ENCODE assay signal across 19 cellular contexts in the genomic region with DNA sequence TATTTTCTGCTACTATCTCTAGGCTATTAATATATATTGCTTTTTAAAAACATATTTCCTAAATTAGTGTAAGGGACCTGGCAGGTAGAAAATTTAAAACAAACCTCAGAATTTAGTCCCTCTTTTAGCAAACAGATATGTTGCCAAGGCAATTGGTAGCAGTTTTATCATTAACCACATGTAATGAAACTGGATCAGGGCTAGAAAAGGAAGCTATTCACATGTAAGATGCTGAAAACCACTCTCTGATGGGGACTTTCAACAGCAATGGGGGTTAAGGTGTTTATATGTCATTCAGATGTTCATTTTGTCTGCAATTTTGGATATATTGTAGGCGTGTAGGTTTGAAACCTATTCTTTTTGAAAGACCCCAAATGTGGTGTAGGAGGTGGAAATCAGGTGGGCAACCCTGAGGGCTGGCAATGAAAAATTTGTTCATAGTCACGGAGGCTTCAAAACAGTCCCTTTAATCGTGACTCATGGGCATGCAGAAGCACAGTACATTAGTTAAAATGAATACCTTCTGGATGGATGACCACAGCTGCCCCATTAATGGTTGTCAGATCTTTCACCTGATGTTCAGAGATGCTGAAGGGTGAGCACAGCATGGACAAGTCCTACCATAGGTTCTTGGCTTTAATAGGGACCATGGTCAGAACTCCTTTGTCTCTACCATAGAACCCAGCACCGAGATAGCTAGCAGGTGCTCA. TPM values are rescaled to one million over a fixed set of nuclear protein-coding genes. Genes with fewer than 3 reads are reported as not detected.
DNase-seq lines count a peak whose midpoint lies in the region; ATAC-seq, FAIRE-seq and TF ChIP-seq lines count a peak whose summit lies in the region.
"Had no signal": no experiment of that assay in that cellular context is flagged by ENCODE, and none has a peak within 500 bp of the region (broad histone marks: within the 10 kb centered on the region; RNA-seq: fewer than 3 reads in every experiment).

No MANE protein-coding gene starts in this region.

- no peak overlapping the region for H3K9ac ChIP-seq in PC-3 (ENCODE audit: low read length)
- H3K9ac ChIP-seq: SK-N-SH had no signal

- CTCF ChIA-PET in PC-3 (lab: Charles Lee): no interaction called here

- no peaks in the 10 kb centered on the region for H3F3A ChIP-seq in PC-3 (ENCODE audit: low read length, unreplicated experiment)

- H3K79me2 ChIP-seq in PC-3 (ENCODE audit: low read length): no peaks in the 10 kb centered on the region

- H3K27me3 ChIP-seq in PC-3 (ENCODE audit: low read length): no peaks in the 10 kb centered on the region

- POLR2A ChIA-PET in PC-3 (lab: Charles Lee; ENCODE audit: unreplicated experiment): no interaction called here

- H3K4me1 ChIP-seq in PC-3 (ENCODE audit: insufficient read depth, low read length): peaks cover 30% of the 10 kb centered on the region
- H3K4me1 ChIP-seq: gastroesophageal sphincter had no signal

- intact Hi-C loops in PC-3 (cut with micrococcal nuclease) (no loop called here), left ventricle myocardium superior (cut with micrococcal nuclease) (no loop called here)

- H3K36me3 ChIP-seq in PC-3 (ENCODE audit: low read depth, low read length): no peaks in the 10 kb centered on the region
- H3K36me3 ChIP-seq: gastroesophageal sphincter, left ventricle myocardium inferior had no signal

- H2AFZ ChIP-seq in PC-3 (ENCODE audit: low read length): no peak overlapping the region

- no peaks in the 10 kb centered on the region for H3K9me2 ChIP-seq in PC-3 (replicated peaks; ENCODE audit: low read length)
- H3K9me2 ChIP-seq: SK-N-SH had no signal

- no peak for TF ChIP-seq CTCF in PC-3 (conservative IDR thresholded peaks at IDR 0.05; ENCODE audit: low read depth, low read length)

- ATAC-seq in GM18498 (IDR thresholded peaks at IDR 0.05; ENCODE audit: unreplicated experiment) (peak; percentile 40), GM21529 (IDR thresholded peaks at IDR 0.05; ENCODE audit: unreplicated experiment) (peak; percentile 32), PC-3 (no peak), left ventricle myocardium superior (no peak)
- ATAC-seq: gastroesophageal sphincter had no signal

- no peak overlapping the region for H3K27ac ChIP-seq in PC-3 (ENCODE audit: low read length)
- H3K27ac ChIP-seq: gastroesophageal sphincter, left ventricle myocardium inferior had no signal

- H3K9me3 ChIP-seq in PC-3 (ENCODE audit: low read length): no peaks in the 10 kb centered on the region
- H3K9me3 ChIP-seq: gastroesophageal sphincter, left ventricle myocardium inferior, SK-N-SH had no signal

- peak; percentile 98 for FAIRE-seq in islet of Langerhans (lab: Jason Lieb, UNC)
- no peak for FAIRE-seq in frontal cortex (lab: Jason Lieb, UNC)

- peak overlapping the region; percentile 73 for H3K4me2 ChIP-seq in PC-3 (ENCODE audit: low read length)
- H3K4me2 ChIP-seq: SK-N-SH had no signal

- H4K20me1 ChIP-seq in PC-3 (ENCODE audit: low read length): no peaks in the 10 kb centered on the region

- DNase-seq in PC-3: no peak
- no peak for DNase-seq in frontal cortex (ENCODE audit: low spot score in 2 of 2)
- DNase-seq in left ventricle myocardium superior: no peak
- no peak for DNase-seq in COLO829 (ENCODE audit: low spot score)
- DNase-seq in COR-L47 (lab: John Stamatoyannopoulos, UW): no peak
- DNase-seq: activated CD4-positive, alpha-beta T cell treated with anti-CD3 and anti-CD28 coated beads for 4 hours; activated CD8-positive, alpha-beta memory T cell treated with anti-CD3 and anti-CD28 coated beads, Interleukin-2, amount 50 U/mL, for 4 hours; activated gamma-delta T cell; CD4-positive, CD25-positive, alpha-beta regulatory T cell; DMS79; H7; left ventricle myocardium inferior; NCI-H187 treated with DMSO at 0.1 percent for 48 hours; NCI-H510A treated with DMSO at 0.1 percent for 48 hours; SK-N-SH had no signal

- no peak overlapping the region for H3K4me3 ChIP-seq in PC-3 (ENCODE audit: low read length)
- H3K4me3 ChIP-seq: gastroesophageal sphincter, left ventricle myocardium inferior had no signal

- BruUV-seq in PC-3 (replicated peaks; lab: Mats Ljungman, UMichigan): no TSS peak

RNA-seq across cellular contexts. Expression of a gene that starts 5.9 kb away (rescaled TPM):
- total RNA-seq in PC-3 (2014; rRNA removed) (12.7 TPM in 2 replicates), frontal cortex (7.3 TPM), left ventricle myocardium superior (423 TPM)

Comparison
In these comparisons a context has a peak if more than half of its experiments do, and no peak if none do; other contexts are left out.
1. ATAC-seq: peak in GM18498 (single experiment) and GM21529 (single experiment); none in PC-3 (single experiment) and left ventricle myocardium superior (single experiment).
2. RNA of a gene that starts 5.9 kb away (total RNA-seq): 423 TPM in left ventricle myocardium superior (single experiment); 12.7 TPM in PC-3 and 7.3 TPM in frontal cortex (single experiment); every median in the first group is over 10 times any median in the second.